In genomic region chr18:12366379-12366778, GRCh38 we compare ENCODE assay signal across 1 cellular context.
TF ChIP-seq lines count a peak whose summit lies in the region.

No MANE protein-coding gene starts in this region.

TF ChIP-seq in H1, 55 proteins besides CTCF, POLR2A, EP300 and RAD21:
- TF ChIP-seq ZNF274 (IDR thresholded peaks at IDR 0.05; ENCODE audit: borderline replicate concordance, extremely low read depth, low read length) (no peak), HDAC2 (IDR thresholded peaks at IDR 0.05; ENCODE audit: borderline replicate concordance in 1 of 2, low read depth in 2 of 2, low read length in 2 of 2) (no peak), KDM4A (IDR thresholded peaks at IDR 0.05; ENCODE audit: low read depth, low read length, severe bottlenecking) (no peak), GTF2F1 (IDR thresholded peaks at IDR 0.05; ENCODE audit: borderline replicate concordance, low read depth, low read length) (no peak), CHD2 (IDR thresholded peaks at IDR 0.05; ENCODE audit: low read length) (no peak), EGR1 (IDR thresholded peaks at IDR 0.05; ENCODE audit: borderline replicate concordance, low read depth, low read length) (no peak), NANOG (IDR thresholded peaks at IDR 0.05; ENCODE audit: insufficient read depth, low read depth, low read length, poor library complexity, severe bottlenecking) (no peak), TAF7 (optimal IDR thresholded peaks at IDR 0.05; ENCODE audit: borderline replicate concordance, low read depth, low read length) (no peak), CTBP2 (IDR thresholded peaks at IDR 0.05; ENCODE audit: borderline replicate concordance, insufficient read depth, insufficient read length, low read length) (no peak), CBX5 (IDR thresholded peaks at IDR 0.05; ENCODE audit: low read depth, low read length) (no peak), POU5F1 (IDR thresholded peaks at IDR 0.05; ENCODE audit: low read depth, low read length) (no peak), BACH1 (IDR thresholded peaks at IDR 0.05; ENCODE audit: low read length) (no peak), ATF2 (IDR thresholded peaks at IDR 0.05; ENCODE audit: low read length) (no peak), KDM1A (IDR thresholded peaks at IDR 0.05; ENCODE audit: borderline replicate concordance, low read length) (no peak)
- TF ChIP-seq, protein P1, sequence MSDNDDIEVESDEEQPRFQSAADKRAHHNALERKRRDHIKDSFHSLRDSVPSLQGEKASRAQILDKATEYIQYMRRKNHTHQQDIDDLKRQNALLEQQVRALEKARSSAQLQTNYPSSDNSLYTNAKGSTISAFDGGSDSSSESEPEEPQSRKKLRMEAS (IDR thresholded peaks at IDR 0.05), result no peak
- TF ChIP-seq, protein P2, sequence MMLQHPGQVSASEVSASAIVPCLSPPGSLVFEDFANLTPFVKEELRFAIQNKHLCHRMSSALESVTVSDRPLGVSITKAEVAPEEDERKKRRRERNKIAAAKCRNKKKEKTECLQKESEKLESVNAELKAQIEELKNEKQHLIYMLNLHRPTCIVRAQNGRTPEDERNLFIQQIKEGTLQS (IDR thresholded peaks at IDR 0.05; ENCODE audit: insufficient read depth, low read depth, low read length), result no peak
